In the genomic region with DNA sequence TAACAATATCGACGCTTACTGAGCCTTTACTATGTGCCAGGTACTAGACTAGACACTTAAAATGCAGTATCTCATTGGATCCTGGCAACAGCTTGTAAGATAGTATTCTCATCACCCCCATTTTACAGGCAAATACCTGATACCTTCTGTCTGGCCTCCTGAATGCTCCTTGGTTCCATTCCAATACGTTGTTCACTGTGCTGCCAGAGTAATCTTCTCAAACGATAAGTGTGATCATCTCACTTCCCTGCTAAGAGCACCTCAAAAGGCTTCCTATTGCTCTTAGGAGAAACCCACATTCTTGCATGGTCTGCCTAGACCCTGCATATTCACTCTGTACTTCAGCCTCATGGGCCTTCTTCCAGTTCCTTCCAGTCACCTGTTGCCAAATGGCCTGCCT, we compare ENCODE assay signal across 14 cellular contexts. TPM values are rescaled to one million over a fixed set of nuclear protein-coding genes. Genes with fewer than 3 reads are reported as not detected.
DNase-seq lines count a peak whose midpoint lies in the region; ATAC-seq and TF ChIP-seq lines count a peak whose summit lies in the region.
"Had no signal": no experiment of that assay in that cellular context is flagged by ENCODE, and none has a peak within 500 bp of the region (broad histone marks: within the 10 kb centered on the region; RNA-seq: fewer than 3 reads in every experiment).

No MANE protein-coding gene starts in this region.

- DNase-seq in activated naive CD4-positive, alpha-beta T cell treated with anti-CD3 and anti-CD28 coated beads, Interleukin-2, amount 10 ng/mL, durations not matched to agents 7 days and 5 days, result no peak
- DNase-seq in activated naive CD4-positive, alpha-beta T cell (lab: John Stamatoyannopoulos, UW), result no peak
- DNase-seq in T-helper 17 cell (no peak), endothelial cell (ENCODE audit: low spot score) (no peak), vagina (ENCODE audit: extremely low spot score in 2 of 2) (no peak), NCI-H510A treated with DMSO at 0.1 percent for 48 hours (lab: John Stamatoyannopoulos, UW) (no peak), A172 (ENCODE audit: low spot score) (no peak)
- DNase-seq in stimulated activated naive CD8-positive, alpha-beta T cell treated with anti-CD3 and anti-CD28 coated beads, Interleukin-15, amount 100 ng/mL, for 72 hours, result no peak
- DNase-seq: DND-41, Karpas-422, NCI-H748 treated with DMSO at 0.1 percent for 48 hours had no signal

- no peaks in the 10 kb centered on the region for H3K36me3 ChIP-seq in vagina
- H3K36me3 ChIP-seq: gastroesophageal sphincter had no signal

- H3K4me1 ChIP-seq in vagina, result peaks cover 25% of the 10 kb centered on the region

- no peak overlapping the region for H3K27ac ChIP-seq in vagina
- H3K27ac ChIP-seq: HL-60 had no signal

- H3K27ac Mint-ChIP-seq in activated naive CD4-positive, alpha-beta T cell treated with anti-CD3 and anti-CD28 coated beads, Interleukin-2, amount 10 ng/mL, durations not matched to agents 7 days and 5 days, result no peak overlapping the region
- H3K27ac Mint-ChIP-seq in T-helper 17 cell (peak overlapping the region; percentile 74), endothelial cell (ENCODE audit: unreplicated experiment) (no peak overlapping the region)
- no peak overlapping the region for H3K27ac Mint-ChIP-seq in stimulated activated naive CD8-positive, alpha-beta T cell treated with anti-CD3 and anti-CD28 coated beads, Interleukin-15, amount 100 ng/mL, for 72 hours

- peak overlapping the region; percentile 39 for H3K4me3 Mint-ChIP-seq in activated naive CD4-positive, alpha-beta T cell treated with anti-CD3 and anti-CD28 coated beads, Interleukin-2, amount 10 ng/mL, durations not matched to agents 7 days and 5 days
- H3K4me3 Mint-ChIP-seq in T-helper 17 cell, result peak overlapping the region; percentile 79
- peak overlapping the region; percentile 34 for H3K4me3 Mint-ChIP-seq in endothelial cell (ENCODE audit: unreplicated experiment)
- peak overlapping the region; percentile 3 to 64 for H3K4me3 Mint-ChIP-seq in stimulated activated naive CD8-positive, alpha-beta T cell treated with anti-CD3 and anti-CD28 coated beads, Interleukin-15, amount 100 ng/mL, for 72 hours

- H3K9me3 Mint-ChIP-seq in activated naive CD4-positive, alpha-beta T cell treated with anti-CD3 and anti-CD28 coated beads, Interleukin-2, amount 10 ng/mL, durations not matched to agents 7 days and 5 days, result no peaks in the 10 kb centered on the region
- H3K9me3 Mint-ChIP-seq in endothelial cell (ENCODE audit: unreplicated experiment), result no peaks in the 10 kb centered on the region
- H3K9me3 Mint-ChIP-seq in stimulated activated naive CD8-positive, alpha-beta T cell treated with anti-CD3 and anti-CD28 coated beads, Interleukin-15, amount 100 ng/mL, for 72 hours, result peaks cover 0 to 4% of the 10 kb centered on the region in 2 donors

- H3K27me3 Mint-ChIP-seq in activated naive CD4-positive, alpha-beta T cell treated with anti-CD3 and anti-CD28 coated beads, Interleukin-2, amount 10 ng/mL, durations not matched to agents 7 days and 5 days, result peaks cover 84% of the 10 kb centered on the region
- H3K27me3 Mint-ChIP-seq in T-helper 17 cell, result peaks cover 11% of the 10 kb centered on the region
- peaks cover 19% of the 10 kb centered on the region for H3K27me3 Mint-ChIP-seq in endothelial cell (ENCODE audit: unreplicated experiment)
- H3K27me3 Mint-ChIP-seq in stimulated activated naive CD8-positive, alpha-beta T cell treated with anti-CD3 and anti-CD28 coated beads, Interleukin-15, amount 100 ng/mL, for 72 hours, result peaks cover 61% of the 10 kb centered on the region

- no peaks in the 10 kb centered on the region for H3K9me3 ChIP-seq in T-helper 17 cell (ENCODE audit: control insufficient read depth, low read length, poor library complexity, severe bottlenecking)
- H3K9me3 ChIP-seq in vagina, result no peaks in the 10 kb centered on the region

- intact Hi-C loops in vagina (cut with DNase I), result no loop called here

- peaks cover 22% of the 10 kb centered on the region for H3K4me1 Mint-ChIP-seq in activated naive CD4-positive, alpha-beta T cell treated with anti-CD3 and anti-CD28 coated beads, Interleukin-2, amount 10 ng/mL, durations not matched to agents 7 days and 5 days
- H3K4me1 Mint-ChIP-seq in T-helper 17 cell (peaks cover 15% of the 10 kb centered on the region), endothelial cell (ENCODE audit: unreplicated experiment) (peaks cover 15% of the 10 kb centered on the region)
- H3K4me1 Mint-ChIP-seq in stimulated activated naive CD8-positive, alpha-beta T cell treated with anti-CD3 and anti-CD28 coated beads, Interleukin-15, amount 100 ng/mL, for 72 hours, result peaks cover 27% of the 10 kb centered on the region

- no peak overlapping the region for H3K4me3 ChIP-seq in vagina
- H3K4me3 ChIP-seq: lung had no signal

- H3K27me3 ChIP-seq in vagina, result no peaks in the 10 kb centered on the region

- TF ChIP-seq CTCF in endothelial cell (IDR thresholded peaks at IDR 0.05; ENCODE audit: unreplicated experiment) (no peak), vagina (IDR thresholded peaks at IDR 0.05) (no peak)

- peaks cover 1% of the 10 kb centered on the region for H3K36me3 Mint-ChIP-seq in activated naive CD4-positive, alpha-beta T cell treated with anti-CD3 and anti-CD28 coated beads, Interleukin-2, amount 10 ng/mL, durations not matched to agents 7 days and 5 days
- H3K36me3 Mint-ChIP-seq in T-helper 17 cell (ENCODE audit: low read depth) (no peaks in the 10 kb centered on the region), endothelial cell (ENCODE audit: low read depth, unreplicated experiment) (peaks cover 9% of the 10 kb centered on the region)

- CTCF ChIA-PET in activated naive CD4-positive, alpha-beta T cell treated with anti-CD3 and anti-CD28 coated beads, Interleukin-2, amount 10 ng/mL, durations not matched to agents 7 days and 5 days (lab: Charles Lee), result interaction anchor here (2.7 kb wide), 1 partner anchor 10 kb away, joined by 16 read pairs; no protein-coding TSS in a partner anchor

- TF ChIP-seq POLR2A in vagina (IDR thresholded peaks at IDR 0.05), result no peak

- no peak for ATAC-seq in T-helper 17 cell
- no peak for ATAC-seq in stimulated activated naive CD8-positive, alpha-beta T cell treated with anti-CD3 and anti-CD28 coated beads, Interleukin-15, amount 100 ng/mL, for 72 hours

RNA-seq across cellular contexts. Expression of a gene that starts 1.3 kb away (rescaled TPM):
- 1 to 10 TPM; 3.8 to 4.4 TPM for total RNA-seq in T-helper 17 cell
- total RNA-seq in endothelial cell (ENCODE audit: unreplicated experiment), result 1.4 TPM
- 1.2 TPM for total RNA-seq in vagina
- 24.9 and 28.1 TPM in 2 replicates for total RNA-seq in A172 (2014; rRNA removed; shearing (Covaris generic))

RNA-seq across cellular contexts. Expression of a gene that starts 40.8 kb away (rescaled TPM):
- total RNA-seq in T-helper 17 cell (10 to 100 TPM; 28.3 to 30.3 TPM), endothelial cell (ENCODE audit: unreplicated experiment) (23.4 TPM), vagina (26.8 TPM)
- 61.6 and 66.5 TPM in 2 replicates for total RNA-seq in A172 (2014; rRNA removed; shearing (Covaris generic))
